In genomic region chr5:167315762-167316161, GRCh38 we compare ENCODE assay signal across 7 cellular contexts.
"Had no signal": no experiment of that assay in that cellular context is flagged by ENCODE, and none has a peak within 500 bp of the region (broad histone marks: within the 10 kb centered on the region; RNA-seq: fewer than 3 reads in every experiment).

No MANE protein-coding gene starts in this region.

- H3K4me3 ChIP-seq: GM23248, HAP-1 had no signal

- H3K27ac ChIP-seq: GM23248 had no signal

- DNase-seq: GM23248, GOT3, H7, HFFc6, KBM-7 had no signal

- ATAC-seq: HCT116 had no signal

- H3K9ac ChIP-seq: GM23248 had no signal

- H3K9me3 ChIP-seq: HAP-1 had no signal

- H3K36me3 ChIP-seq: HAP-1 had no signal
